23 cellular contexts compared by ENCODE assay signal in the genomic region with DNA sequence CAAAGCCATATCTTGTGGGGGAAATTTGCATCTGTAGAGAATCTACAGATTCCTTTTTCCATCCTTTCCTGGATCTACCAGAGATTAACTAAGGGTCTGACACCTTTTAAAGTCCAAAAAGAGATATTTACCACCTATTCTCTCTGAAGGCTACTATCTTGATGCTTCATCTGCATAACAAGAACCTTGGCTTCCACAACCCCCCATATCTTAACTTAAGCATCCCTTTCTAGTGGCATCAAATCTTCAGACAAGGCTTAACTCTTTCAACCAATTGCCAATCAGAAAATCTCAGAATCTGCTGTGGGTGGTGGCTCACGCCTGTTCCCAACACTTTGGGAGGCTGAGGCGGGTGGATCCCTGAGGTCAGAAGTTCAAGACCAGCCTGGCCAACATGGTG.
"Had no signal": no experiment of that assay in that cellular context is flagged by ENCODE, and none has a peak within 500 bp of the region (broad histone marks: within the 10 kb centered on the region; RNA-seq: fewer than 3 reads in every experiment).

No MANE protein-coding gene starts in this region.

- H3K36me3 ChIP-seq: MG63 had no signal

- ATAC-seq: Panc1, PC-3, SK-N-SH treated with all-trans-retinoic acid at 6 μM for 48 hours had no signal

- H3K9me3 ChIP-seq: MG63 had no signal

- H3K27ac ChIP-seq: RWPE1 had no signal

- DNase-seq: IMR-90, Karpas-422, KG1, MG63, NCI-H1092, NCI-H1105 treated with DMSO at 0.1 percent for 48 hours, NCI-H1417 treated with DMSO at 0.1 percent for 48 hours, NCI-H146, NCI-H1694 treated with DMSO at 0.1 percent for 48 hours, NCI-H1930, NCI-H2081, NCI-H2107, NCI-H2227 treated with DMSO at 0.1 percent for 48 hours, NCI-H446, NCI-H510A, NCI-H524 treated with DMSO at 0.1 percent for 48 hours, NCI-H69, NCI-H774, PC-3, SHP77 had no signal

- H3K27me3 ChIP-seq: MG63 had no signal

- H3K4me3 ChIP-seq: MG63 had no signal
